23 cellular contexts compared by ENCODE assay signal in genomic region chr13:114259374-114259773, GRCh38. TPM values are rescaled to one million over a fixed set of nuclear protein-coding genes. Genes with fewer than 3 reads are reported as not detected.
DNase-seq lines count a peak whose midpoint lies in the region; ATAC-seq and TF ChIP-seq lines count a peak whose summit lies in the region.
"Had no signal": no experiment of that assay in that cellular context is flagged by ENCODE, and none has a peak within 500 bp of the region (broad histone marks: within the 10 kb centered on the region; RNA-seq: fewer than 3 reads in every experiment).

No MANE protein-coding gene starts in this region.

- H3K4me1 ChIP-seq in GM23338 (ENCODE audit: insufficient read depth) (peaks cover 32% of the 10 kb centered on the region), esophagus squamous epithelium (no peaks in the 10 kb centered on the region)
- H3K4me1 ChIP-seq: breast epithelium, psoas muscle had no signal

- H3K36me3 ChIP-seq in GM23338 (ENCODE audit: insufficient read depth) (peaks cover 67% of the 10 kb centered on the region), esophagus squamous epithelium (peaks cover 13 to 100% (median 27%) of the 10 kb centered on the region in 3 donors)

- POLR2A ChIA-PET in activated B cell treated with CpG ODN at 0.5 μM for 24 hours (lab: Charles Lee) (no interaction called here), HEK293T (lab: Yijun Ruan, JAX) (no interaction called here)

- H3K4me3 Mint-ChIP-seq in GM23338 = no peak overlapping the region
- no peak overlapping the region for H3K4me3 Mint-ChIP-seq in activated B cell treated with CpG ODN at 0.5 μM for 24 hours
- H3K4me3 Mint-ChIP-seq: activated CD4-positive, alpha-beta T cell treated with anti-CD3 and anti-CD28 coated beads, Interleukin-2, amount 10 ng/mL, durations not matched to agents 7 days and 5 days; activated naive CD4-positive, alpha-beta T cell treated with anti-CD3 and anti-CD28 coated beads, Interleukin-2, amount 50 U/mL, for 24 hours; naive thymus-derived CD8-positive, alpha-beta T cell had no signal

- H3K27ac Mint-ChIP-seq in GM23338 = peak overlapping the region; percentile 57; the same call in 1 of the 2 replicates
- H3K27ac Mint-ChIP-seq in activated B cell treated with CpG ODN at 0.5 μM for 24 hours = peak overlapping the region; percentile 18

- TF ChIP-seq CTCF in GM23338 (conservative IDR thresholded peaks at IDR 0.05; ENCODE audit: low read depth in 2 of 2) (no peak), activated B cell treated with CpG ODN at 0.5 μM for 24 hours (IDR thresholded peaks at IDR 0.05) (no peak), esophagus squamous epithelium (IDR thresholded peaks at IDR 0.05) (no peak)

- H3K27me3 ChIP-seq in GM23338 (ENCODE audit: insufficient read depth) = no peaks in the 10 kb centered on the region
- no peaks in the 10 kb centered on the region for H3K27me3 ChIP-seq in esophagus squamous epithelium
- H3K27me3 ChIP-seq: BLaER1 treated with 17β-estradiol and CSF1 and Interleukin-3, amounts not matched to agents 10 nM and 100 nM; breast epithelium had no signal

- H3K4me3 ChIP-seq in GM23338 (no peak overlapping the region), esophagus squamous epithelium (no peak overlapping the region)
- H3K4me3 ChIP-seq: BLaER1 treated with 17β-estradiol and CSF1 and Interleukin-3, amounts not matched to agents 10 nM and 100 nM; breast epithelium; psoas muscle had no signal

- H3K9me3 Mint-ChIP-seq in GM23338 (no peaks in the 10 kb centered on the region), activated B cell treated with CpG ODN at 0.5 μM for 24 hours (no peaks in the 10 kb centered on the region)
- H3K9me3 Mint-ChIP-seq: activated CD4-positive, alpha-beta T cell treated with anti-CD3 and anti-CD28 coated beads, Interleukin-2, amount 10 ng/mL, durations not matched to agents 7 days and 5 days; activated naive CD4-positive, alpha-beta T cell treated with anti-CD3 and anti-CD28 coated beads, Interleukin-2, amount 50 U/mL, for 24 hours; naive thymus-derived CD8-positive, alpha-beta T cell had no signal

- peak overlapping the region; percentile 62; the same call in 1 of the 2 replicates for H3K27ac ChIP-seq in GM23338 (ENCODE audit: low read depth)
- H3K27ac ChIP-seq in esophagus squamous epithelium = no peak overlapping the region
- H3K27ac ChIP-seq: BLaER1 treated with 17β-estradiol and CSF1 and Interleukin-3, amounts not matched to agents 10 nM and 100 nM; breast epithelium; psoas muscle; WERI-Rb-1 had no signal

- H3K27me3 Mint-ChIP-seq in GM23338 (ENCODE audit: insufficient read depth, low read depth, poor library complexity) (peaks cover 2% of the 10 kb centered on the region), activated B cell treated with CpG ODN at 0.5 μM for 24 hours (no peaks in the 10 kb centered on the region)
- H3K27me3 Mint-ChIP-seq: activated CD4-positive, alpha-beta T cell treated with anti-CD3 and anti-CD28 coated beads, Interleukin-2, amount 10 ng/mL, durations not matched to agents 7 days and 5 days; activated naive CD4-positive, alpha-beta T cell treated with anti-CD3 and anti-CD28 coated beads, Interleukin-2, amount 50 U/mL, for 24 hours; naive thymus-derived CD8-positive, alpha-beta T cell had no signal

- no peak overlapping the region for H2AFZ ChIP-seq in GM23338

- CTCF ChIA-PET in activated B cell treated with CpG ODN at 0.5 μM for 24 hours (lab: Charles Lee) = no interaction called here
- CTCF ChIA-PET in HEK293T (lab: Yijun Ruan, JAX) = no interaction called here

- H3K9me2 ChIP-seq in GM23338 (ENCODE audit: insufficient read depth) = no peaks in the 10 kb centered on the region

- H4K20me1 ChIP-seq in GM23338 (replicated peaks; ENCODE audit: insufficient read depth) = peaks cover 14% of the 10 kb centered on the region; the same call in 1 of the 2 replicates

- intact Hi-C loops in activated B cell treated with CpG ODN at 0.5 μM for 24 hours (cut with micrococcal nuclease) = no loop called here
- intact Hi-C loops in esophagus squamous epithelium (cut with DNase I) = no loop called here

- H3K4me2 ChIP-seq in GM23338 = no peak overlapping the region
- H3K4me2 ChIP-seq: BLaER1 treated with 17β-estradiol and CSF1 and Interleukin-3, amounts not matched to agents 10 nM and 100 nM had no signal

- DNase-seq in NCI-H2196 (lab: John Stamatoyannopoulos, UW; ENCODE audit: unreplicated experiment) (peak; percentile 4), NCI-H2196 treated with DMSO at 0.1 percent for 48 hours (lab: John Stamatoyannopoulos, UW; ENCODE audit: unreplicated experiment) (no peak), GM23338 (ENCODE audit: low spot score) (no peak), NCI-H2107 treated with DMSO at 0.1 percent for 48 hours (lab: John Stamatoyannopoulos, UW; ENCODE audit: unreplicated experiment) (peak; percentile 88), activated B cell treated with CpG ODN at 0.5 μM for 24 hours (no peak), HEK293T (ENCODE audit: extremely low spot score) (no peak), esophagus squamous epithelium (lab: John Stamatoyannopoulos, UW) (no peak)
- DNase-seq: activated CD4-positive, alpha-beta T cell treated with anti-CD3 and anti-CD28 coated beads, Interleukin-2, amount 10 ng/mL, durations not matched to agents 7 days and 5 days; effector CD8-positive, alpha-beta T cell; Karpas-422; midbrain; naive thymus-derived CD8-positive, alpha-beta T cell; NCI-H2227 treated with DMSO at 0.1 percent for 48 hours; NK-92 treated with Interleukin-12 subunit alpha and Interleukin-12 subunit beta, amount 100 ng/mL, for 24 hours; nucleus accumbens; psoas muscle; stimulated activated CD4-positive, alpha-beta T cell treated with anti-CD3 and anti-CD28 coated beads, Interleukin-15, amount 100 ng/mL, for 24 hours; stimulated activated naive CD4-positive, alpha-beta T cell; WERI-Rb-1 had no signal

- H3K9me3 ChIP-seq in esophagus squamous epithelium = no peaks in the 10 kb centered on the region
- H3K9me3 ChIP-seq: BLaER1 treated with 17β-estradiol and CSF1 and Interleukin-3, amounts not matched to agents 10 nM and 100 nM; breast epithelium; psoas muscle had no signal

- 82% methylated on average over 7 of the region's 7 CpGs for WGBS in esophagus squamous epithelium, 2 donors

- peaks cover 32% of the 10 kb centered on the region for H3K4me1 Mint-ChIP-seq in GM23338
- H3K4me1 Mint-ChIP-seq in activated B cell treated with CpG ODN at 0.5 μM for 24 hours = peaks cover 51% of the 10 kb centered on the region

- 0 out of 2 replicates have a peak, but pooled peaks cover 5% of the 10 kb centered on the region for H3F3A ChIP-seq in GM23338 (replicated peaks; ENCODE audit: low read depth)

- peaks cover 6% of the 10 kb centered on the region for H3K79me2 ChIP-seq in GM23338 (replicated peaks; ENCODE audit: insufficient read depth)

- H3K36me3 Mint-ChIP-seq in GM23338 (ENCODE audit: low read depth) (peaks cover 89% of the 10 kb centered on the region), activated B cell treated with CpG ODN at 0.5 μM for 24 hours (ENCODE audit: low read depth) (peaks cover 88% of the 10 kb centered on the region)

- TF ChIP-seq POLR2A in esophagus squamous epithelium (IDR thresholded peaks at IDR 0.05) = no peak

- ATAC-seq in GM23338 = no peak
- no peak for ATAC-seq in activated B cell treated with CpG ODN at 0.5 μM for 24 hours (ENCODE audit: low read depth)
- no peak for ATAC-seq in HG02759 (IDR thresholded peaks at IDR 0.05; ENCODE audit: unreplicated experiment)
- ATAC-seq: naive thymus-derived CD8-positive, alpha-beta T cell had no signal

TF ChIP-seq in HEK293T, 16 proteins besides CTCF, POLR2A, EP300 and RAD21:
- TF ChIP-seq ELF4 (IDR thresholded peaks at IDR 0.05) (no peak), FOXA1 (IDR thresholded peaks at IDR 0.05) (no peak), NFRKB (IDR thresholded peaks at IDR 0.05) (no peak), FOXM1 (IDR thresholded peaks at IDR 0.05; ENCODE audit: borderline replicate concordance) (no peak), SP1 (IDR thresholded peaks at IDR 0.05) (no peak), L3MBTL2 (conservative IDR thresholded peaks at IDR 0.05) (no peak), HDGF (IDR thresholded peaks at IDR 0.05; ENCODE audit: borderline replicate concordance) (no peak), SUZ12 (IDR thresholded peaks at IDR 0.05) (no peak), PKNOX1 (IDR thresholded peaks at IDR 0.05) (no peak), LEF1 (IDR thresholded peaks at IDR 0.05; ENCODE audit: borderline replicate concordance) (no peak), TARDBP (IDR thresholded peaks at IDR 0.05) (no peak), FOXK2 (IDR thresholded peaks at IDR 0.05) (no peak), BHLHE40 (IDR thresholded peaks at IDR 0.05; ENCODE audit: borderline replicate concordance) (no peak)

RNA-seq across cellular contexts. Expression of gene UPF3A, which starts 22.0 kb away (rescaled TPM):
- 45.0 and 57.2 TPM in 2 replicates for total RNA-seq in GM23338 (2014; rRNA removed; shearing (Covaris generic))
- polyA plus RNA-seq in GM23338 (2016; fragmentation: Nextera tagmentation; extraction: Ambion mirVana) = 174 and 177 TPM in 2 replicates
- 68.3 and 83.2 TPM in 2 replicates for total RNA-seq in activated B cell treated with CpG ODN at 0.5 μM for 24 hours
- 10 to 100 TPM; 19.1 to 42.5 (median 25.6) TPM for total RNA-seq in esophagus squamous epithelium

RNA-seq across cellular contexts. Expression of gene CDC16, which starts 24.7 kb away (rescaled TPM):
- total RNA-seq in GM23338 (2014; rRNA removed; shearing (Covaris generic)) = 84.2 and 86.1 TPM in 2 replicates
- polyA plus RNA-seq in GM23338 (2016; fragmentation: Nextera tagmentation; extraction: Ambion mirVana) = 91.3 and 95.9 TPM in 2 replicates
- total RNA-seq in activated B cell treated with CpG ODN at 0.5 μM for 24 hours = 84.2 and 98.0 TPM in 2 replicates
- 10 to 100 TPM; 22.9 to 40.2 (median 30.2) TPM for total RNA-seq in esophagus squamous epithelium

RNA-seq across cellular contexts. Expression of gene CHAMP1, which starts 54.9 kb away (rescaled TPM):
- total RNA-seq in GM23338 (2014; rRNA removed; shearing (Covaris generic)) = 39.1 and 54.8 TPM in 2 replicates
- polyA plus RNA-seq in GM23338 (2016; fragmentation: Nextera tagmentation; extraction: Ambion mirVana) = 32.8 and 35.1 TPM in 2 replicates
- total RNA-seq in activated B cell treated with CpG ODN at 0.5 μM for 24 hours (30.4 and 34.8 TPM in 2 replicates), esophagus squamous epithelium (10 to 100 TPM in 1 of 4 donors, 1 to 10 TPM in 3; 7.8 to 16.8 (median 9.8) TPM)

Comparison
In these comparisons a context has a peak if more than half of its experiments do, and no peak if none do; other contexts are left out.
1. DNase-seq: peak in NCI-H2196 (single experiment) and NCI-H2107 treated with DMSO at 0.1 percent for 48 hours (single experiment); none in NCI-H2196 treated with DMSO at 0.1 percent for 48 hours (single experiment), GM23338 (single experiment), activated B cell treated with CpG ODN at 0.5 μM for 24 hours (single experiment), HEK293T (single experiment) and esophagus squamous epithelium (single experiment).